Comparison of ENCODE assay signal across 23 cellular contexts in genomic region chr6:65997539-65997938, GRCh38.
DNase-seq lines count a peak whose midpoint lies in the region; TF ChIP-seq lines count a peak whose summit lies in the region.
"Had no signal": no experiment of that assay in that cellular context is flagged by ENCODE, and none has a peak within 500 bp of the region (broad histone marks: within the 10 kb centered on the region; RNA-seq: fewer than 3 reads in every experiment).

No MANE protein-coding gene starts in this region.

- H4K20me1 ChIP-seq in mammary epithelial cell (ENCODE audit: insufficient read depth, low read length) (no peaks in the 10 kb centered on the region), SU-DHL-6 (ENCODE audit: low read depth, low read length) (no peaks in the 10 kb centered on the region), Karpas-422 (ENCODE audit: insufficient read depth, low read depth, low read length) (no peaks in the 10 kb centered on the region), GM23248 (ENCODE audit: insufficient read depth) (no peaks in the 10 kb centered on the region)
- H4K20me1 ChIP-seq: BLaER1 treated with 17β-estradiol and CSF1 and Interleukin-3, amounts not matched to agents 10 nM and 100 nM had no signal

- H3K79me2 ChIP-seq in mammary epithelial cell (ENCODE audit: insufficient read depth, low read length) (no peaks in the 10 kb centered on the region), SU-DHL-6 (ENCODE audit: insufficient read depth, low read length) (no peaks in the 10 kb centered on the region), Karpas-422 (ENCODE audit: low read length) (no peaks in the 10 kb centered on the region), GM23248 (ENCODE audit: insufficient read depth) (no peaks in the 10 kb centered on the region)

- BruUV-seq in MCF 10A (replicated peaks; lab: Mats Ljungman, UMichigan) (no TSS peak), mammary epithelial cell (replicated peaks; lab: Mats Ljungman, UMichigan) (no TSS peak)

- H3K4me2 ChIP-seq in mammary epithelial cell (ENCODE audit: insufficient read depth, low read depth, low read length) (no peak overlapping the region), SU-DHL-6 (ENCODE audit: low read depth, low read length, poor library complexity, severe bottlenecking) (peak overlapping the region; percentile 34), Karpas-422 (ENCODE audit: low read depth, low read length, poor library complexity, severe bottlenecking) (no peak overlapping the region), GM23248 (ENCODE audit: unreplicated experiment) (no peak overlapping the region)
- H3K4me2 ChIP-seq: A549; BLaER1 treated with 17β-estradiol and CSF1 and Interleukin-3, amounts not matched to agents 10 nM and 100 nM; GM23338 had no signal

- no peak overlapping the region for H3K4me3 ChIP-seq in mammary epithelial cell (replicated peaks in 1 of 3; ENCODE audit: insufficient read depth in 1 of 3, low read depth in 2 of 3, low read length in 3 of 3)
- no peak overlapping the region for H3K4me3 ChIP-seq in SU-DHL-6 (ENCODE audit: insufficient read depth, low read length, poor library complexity, severe bottlenecking)
- no peak overlapping the region for H3K4me3 ChIP-seq in endodermal cell (ENCODE audit: low read length)
- H3K4me3 ChIP-seq in Karpas-422 (ENCODE audit: low read length): no peak overlapping the region
- no peak overlapping the region for H3K4me3 ChIP-seq in GM23248
- H3K4me3 ChIP-seq: A549; BLaER1 treated with 17β-estradiol and CSF1 and Interleukin-3, amounts not matched to agents 10 nM and 100 nM; GM23338 had no signal

- TF ChIP-seq CTCF in MCF 10A (IDR thresholded peaks at IDR 0.05; ENCODE audit: unreplicated experiment) (no peak), mammary epithelial cell (conservative IDR thresholded peaks at IDR 0.05 in 1 of 2, IDR thresholded peaks at IDR 0.05 in 1 of 2; ENCODE audit: extremely low read depth in 1 of 2, insufficient read depth in 1 of 2, low read depth in 1 of 2, low read length in 2 of 2) (no peak), SU-DHL-6 (IDR thresholded peaks at IDR 0.05; ENCODE audit: insufficient read depth, low read length, poor library complexity, severe bottlenecking) (no peak), endodermal cell (conservative IDR thresholded peaks at IDR 0.05) (no peak)

- intact Hi-C loops in MCF 10A (cut with micrococcal nuclease): no loop called here
- intact Hi-C loops in mammary epithelial cell (cut with micrococcal nuclease): no loop called here

- H3K27me3 ChIP-seq in mammary epithelial cell (ENCODE audit: insufficient read depth, low read length) (no peaks in the 10 kb centered on the region), SU-DHL-6 (ENCODE audit: low read length) (no peaks in the 10 kb centered on the region), endodermal cell (ENCODE audit: control insufficient read depth, insufficient read depth, low read length, poor library complexity, severe bottlenecking) (no peaks in the 10 kb centered on the region), Karpas-422 (ENCODE audit: low read length) (no peaks in the 10 kb centered on the region), GM23248 (replicated peaks; ENCODE audit: insufficient read depth) (no peaks in the 10 kb centered on the region)
- H3K27me3 ChIP-seq: BE2C; BLaER1 treated with 17β-estradiol and CSF1 and Interleukin-3, amounts not matched to agents 10 nM and 100 nM had no signal

- POLR2A ChIA-PET in MCF 10A (lab: Yijun Ruan, JAX): no interaction called here

- in situ Hi-C loops in mammary epithelial cell (cut with MboI; ENCODE audit: low sequenced_read_pairs in 2 of 2): no loop called here
- in situ Hi-C loops in GM23248 (cut with MboI): no loop called here

- DNase-seq in MCF 10A (ENCODE audit: unreplicated experiment): no peak
- DNase-seq in mammary epithelial cell: no peak
- DNase-seq in endodermal cell: no peak
- DNase-seq in Karpas-422: no peak
- no peak for DNase-seq in COLO829 (ENCODE audit: low spot score)
- DNase-seq in GM23248: no peak
- DNase-seq: 8988T; ACHN; AML-193; BE2C; Calu3; CD4-positive, alpha-beta T cell; CD8-positive, alpha-beta memory T cell; COR-L47; DMS53; DMS79 treated with DMSO at 0.1 percent for 48 hours; GF-D8; H9 had no signal

- H3K4me1 ChIP-seq in mammary epithelial cell (ENCODE audit: insufficient read depth, low read length): no peaks in the 10 kb centered on the region
- peaks cover 6% of the 10 kb centered on the region for H3K4me1 ChIP-seq in endodermal cell (ENCODE audit: control insufficient read depth, insufficient read depth, low read length)
- H3K4me1 ChIP-seq in Karpas-422 (ENCODE audit: low read length): no peaks in the 10 kb centered on the region
- H3K4me1 ChIP-seq in GM23248 (ENCODE audit: insufficient read depth): no peaks in the 10 kb centered on the region
- H3K4me1 ChIP-seq: A549; BE2C; BLaER1 treated with 17β-estradiol and CSF1 and Interleukin-3, amounts not matched to agents 10 nM and 100 nM had no signal

- no peaks in the 10 kb centered on the region for H3K36me3 ChIP-seq in mammary epithelial cell (ENCODE audit: insufficient read depth, low read length)
- H3K36me3 ChIP-seq in SU-DHL-6 (ENCODE audit: low read length): no peaks in the 10 kb centered on the region
- no peaks in the 10 kb centered on the region for H3K36me3 ChIP-seq in endodermal cell (ENCODE audit: control insufficient read depth, insufficient read depth, low read length)
- H3K36me3 ChIP-seq in Karpas-422 (ENCODE audit: insufficient read depth, low read length): no peaks in the 10 kb centered on the region
- no peaks in the 10 kb centered on the region for H3K36me3 ChIP-seq in GM23248 (ENCODE audit: low read depth)
- H3K36me3 ChIP-seq: BE2C; BLaER1 treated with 17β-estradiol and CSF1 and Interleukin-3, amounts not matched to agents 10 nM and 100 nM had no signal

- H3K27ac ChIP-seq in mammary epithelial cell (ENCODE audit: insufficient read depth, low read depth, low read length) (no peak overlapping the region), SU-DHL-6 (ENCODE audit: low read depth, low read length) (no peak overlapping the region), endodermal cell (ENCODE audit: low read depth, low read length) (no peak overlapping the region), Karpas-422 (ENCODE audit: low read length) (no peak overlapping the region), GM23248 (no peak overlapping the region)
- H3K27ac ChIP-seq: A549; BLaER1 treated with 17β-estradiol and CSF1 and Interleukin-3, amounts not matched to agents 10 nM and 100 nM had no signal

- H3K27ac Mint-ChIP-seq in MCF 10A (ENCODE audit: low read depth, unreplicated experiment): peak overlapping the region; percentile 6
- H3K27ac Mint-ChIP-seq in endodermal cell: peak overlapping the region; percentile 3
- H3K27ac Mint-ChIP-seq: CD14-positive monocyte; CD4-positive, alpha-beta T cell; CD8-positive, alpha-beta memory T cell; GM23338; H9 had no signal

- H3K36me3 Mint-ChIP-seq in MCF 10A (ENCODE audit: insufficient read depth, unreplicated experiment) (peaks cover 5% of the 10 kb centered on the region), endodermal cell (ENCODE audit: low read depth) (no peaks in the 10 kb centered on the region)
- H3K36me3 Mint-ChIP-seq: CD14-positive monocyte; CD8-positive, alpha-beta memory T cell had no signal

- dilution Hi-C loops in mammary epithelial cell (cut with HindIII; ENCODE audit: low sequenced_read_pairs): no loop called here

- no peaks in the 10 kb centered on the region for H3F3A ChIP-seq in SU-DHL-6 (ENCODE audit: insufficient read depth)
- H3F3A ChIP-seq in GM23248 (ENCODE audit: insufficient read depth): no peaks in the 10 kb centered on the region

- H3K4me1 Mint-ChIP-seq in MCF 10A (ENCODE audit: insufficient read depth, unreplicated experiment) (no peaks in the 10 kb centered on the region), endodermal cell (peaks cover 16% of the 10 kb centered on the region)
- H3K4me1 Mint-ChIP-seq: CD14-positive monocyte; CD8-positive, alpha-beta memory T cell; GM23338; H9 had no signal

- H2AFZ ChIP-seq in mammary epithelial cell (ENCODE audit: low read depth, low read length) (no peak overlapping the region), SU-DHL-6 (ENCODE audit: low read depth, low read length, severe bottlenecking) (peak overlapping the region; percentile 47), Karpas-422 (ENCODE audit: low read length) (no peak overlapping the region), GM23248 (no peak overlapping the region)
- H2AFZ ChIP-seq: GM23338 had no signal

- WGBS in mammary epithelial cell (ENCODE audit: low coverage, missing lambda C conversion rate): 38% methylated on average over 1 of the region's 1 CpG
- WGBS in endodermal cell (ENCODE audit: insufficient coverage in 1 of 2, insufficient read length in 1 of 2), 2 experiments: 77 to 83% methylated on average over 1 of the region's 1 CpG
- WGBS in GM23248 (ENCODE audit: low coverage in 1 of 2, low lambda C conversion rate in 2 of 2, missing lambda C conversion rate in 2 of 2), 2 experiments: 0 to 20% methylated on average over 1 of the region's 1 CpG

- no peaks in the 10 kb centered on the region for H3K27me3 Mint-ChIP-seq in MCF 10A (ENCODE audit: insufficient read depth, unreplicated experiment)
- no peaks in the 10 kb centered on the region for H3K27me3 Mint-ChIP-seq in endodermal cell (ENCODE audit: insufficient read depth)
- H3K27me3 Mint-ChIP-seq: CD4-positive, alpha-beta T cell; CD8-positive, alpha-beta memory T cell had no signal

- H3K4me3 Mint-ChIP-seq in MCF 10A (ENCODE audit: unreplicated experiment) (no peak overlapping the region), endodermal cell (no peak overlapping the region)
- H3K4me3 Mint-ChIP-seq: CD14-positive monocyte; CD4-positive, alpha-beta T cell; CD8-positive, alpha-beta memory T cell; GM23338; H9 had no signal

- H3K9me3 ChIP-seq in mammary epithelial cell (replicated peaks; ENCODE audit: insufficient read depth, low read length): peaks cover 8% of the 10 kb centered on the region
- H3K9me3 ChIP-seq in SU-DHL-6 (ENCODE audit: insufficient read depth, low read length): no peaks in the 10 kb centered on the region
- H3K9me3 ChIP-seq in endodermal cell (ENCODE audit: control insufficient read depth, low read length): no peaks in the 10 kb centered on the region
- H3K9me3 ChIP-seq in Karpas-422 (ENCODE audit: low read length): peaks cover 22% of the 10 kb centered on the region; the same call in 1 of the 2 replicates
- no peaks in the 10 kb centered on the region for H3K9me3 ChIP-seq in GM23248 (ENCODE audit: low read depth)
- H3K9me3 ChIP-seq: A549, BE2C had no signal

- no peak overlapping the region for H3K9ac ChIP-seq in mammary epithelial cell (ENCODE audit: insufficient read depth, low read length)
- no peak overlapping the region for H3K9ac ChIP-seq in SU-DHL-6 (ENCODE audit: low read length)
- H3K9ac ChIP-seq in endodermal cell (ENCODE audit: extremely low read depth, low read length, poor library complexity, severe bottlenecking): no peak overlapping the region
- H3K9ac ChIP-seq in Karpas-422 (ENCODE audit: low read length): no peak overlapping the region
- no peak overlapping the region for H3K9ac ChIP-seq in GM23248
- H3K9ac ChIP-seq: BLaER1 treated with 17β-estradiol and CSF1 and Interleukin-3, amounts not matched to agents 10 nM and 100 nM had no signal

- H3K9me3 Mint-ChIP-seq in MCF 10A (ENCODE audit: unreplicated experiment): no peaks in the 10 kb centered on the region
- H3K9me3 Mint-ChIP-seq in endodermal cell: peaks cover 16% of the 10 kb centered on the region

- H3K9me2 ChIP-seq in SU-DHL-6 (replicated peaks; ENCODE audit: insufficient read depth, low read length) (no peaks in the 10 kb centered on the region), Karpas-422 (replicated peaks; ENCODE audit: insufficient read depth, low read length) (no peaks in the 10 kb centered on the region), GM23248 (ENCODE audit: insufficient read depth) (no peaks in the 10 kb centered on the region)

- CTCF ChIA-PET in MCF 10A (lab: Yijun Ruan, JAX): no interaction called here
- CTCF ChIA-PET in mammary epithelial cell (lab: Charles Lee; ENCODE audit: low non-redundant PET): no interaction called here
